In the genomic region with DNA sequence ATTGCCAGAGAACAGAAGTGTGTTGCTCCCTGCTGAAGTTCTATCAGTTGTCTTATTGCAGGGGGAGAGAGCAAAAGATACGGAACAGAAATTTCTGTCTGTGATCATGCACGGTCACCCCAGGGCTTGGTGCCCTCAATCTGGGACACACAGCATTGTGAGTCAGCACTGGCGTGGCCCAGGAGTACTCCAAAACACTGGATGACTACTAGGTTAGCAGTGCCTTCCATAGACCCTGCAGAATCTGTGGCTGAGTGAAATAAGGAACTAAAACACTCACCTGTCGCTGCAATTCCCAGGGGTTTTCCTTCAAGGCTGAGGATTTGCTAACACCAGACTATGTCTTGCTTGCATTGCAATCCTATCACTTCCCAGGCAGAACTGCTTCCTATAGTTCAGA, we compare ENCODE assay signal across 14 cellular contexts.
"Had no signal": no experiment of that assay in that cellular context is flagged by ENCODE, and none has a peak within 500 bp of the region (broad histone marks: within the 10 kb centered on the region; RNA-seq: fewer than 3 reads in every experiment).

No MANE protein-coding gene starts in this region.

- ATAC-seq: activated CD8-positive, alpha-beta T cell treated with anti-CD3 and anti-CD28 coated beads, Interleukin-2, amount 10 ng/mL, durations not matched to agents 7 days and 5 days; upper lobe of right lung had no signal

- DNase-seq: activated CD4-positive, alpha-beta T cell treated with anti-CD3 and anti-CD28 coated beads, Interleukin-2, amount 10 ng/mL, durations not matched to agents 7 days and 5 days; activated CD8-positive, alpha-beta T cell treated with anti-CD3 and anti-CD28 coated beads, Interleukin-2, amount 10 ng/mL, durations not matched to agents 7 days and 5 days; activated naive CD4-positive, alpha-beta T cell treated with anti-CD3 and anti-CD28 coated beads for 36 hours; activated T-cell treated with anti-CD3 and anti-CD28 coated beads, Interleukin-2, amount 50 U/mL, for 24 hours; anterior cingulate cortex; colonic mucosa; erythroblast; nucleus accumbens; posterior cingulate gyrus; retina; stimulated activated CD8-positive, alpha-beta memory T cell treated with anti-CD3 and anti-CD28 coated beads, Interleukin-4, amount 100 ng/mL, for 48 hours; stimulated activated naive CD4-positive, alpha-beta T cell; T1000; upper lobe of right lung had no signal
